ENCODE assay signal across 8 cellular contexts in genomic region chr3:12479919-12480425, GRCh38. TPM values are rescaled to one million over a fixed set of nuclear protein-coding genes. Genes with fewer than 3 reads are reported as not detected.
DNase-seq lines count a peak whose midpoint lies in the region; ATAC-seq, FAIRE-seq and TF ChIP-seq lines count a peak whose summit lies in the region.

No MANE protein-coding gene starts in this region.

- H3K9ac ChIP-seq in DND-41 (ENCODE audit: low read depth, low read length) = peak overlapping the region; percentile 33; the same call in 1 of the 2 replicates
- no peak overlapping the region for H3K9ac ChIP-seq in OCI-LY3 (ENCODE audit: low read length)
- H3K9ac ChIP-seq in K562 (ENCODE audit: insufficient read depth in 1 of 2, low read depth in 2 of 2, low read length in 2 of 2) = peak overlapping the region in 1 of 2 experiments; percentile 53; a peak in 1 of 4 replicates

- H3K9me3 ChIP-seq in DND-41 (ENCODE audit: insufficient read depth, low read length, severe bottlenecking) (no peaks in the 10 kb centered on the region), OCI-LY3 (ENCODE audit: insufficient read depth, low read length) (no peaks in the 10 kb centered on the region), K562 (replicated peaks; ENCODE audit: control insufficient read depth, insufficient read depth, low read depth, low read length) (no peaks in the 10 kb centered on the region), iPS DF 6.9 (ENCODE audit: control insufficient read depth, insufficient read depth, low read length) (no peaks in the 10 kb centered on the region), small intestine (ENCODE audit: control insufficient read depth, low read depth) (no peaks in the 10 kb centered on the region)

- in situ Hi-C loops in K562 (cut with MboI) = loop anchor here (5.0 kb wide), 1 partner anchor 343 kb away; no protein-coding TSS in a partner anchor

- H3K27ac ChIP-seq in DND-41 (ENCODE audit: low read length) (peak overlapping the region; percentile 89), OCI-LY3 (ENCODE audit: low read length) (no peak overlapping the region), K562 (ENCODE audit: extremely low read depth, low read depth, low read length) (no peak overlapping the region), iPS DF 6.9 (ENCODE audit: low read length) (no peak overlapping the region), small intestine (ENCODE audit: low read depth in 1 of 2, low read length in 1 of 2) (peak overlapping the region; percentile 54 to 65)

- CTCF ChIA-PET in HEK293T (lab: Yijun Ruan, JAX) (interaction anchor here (0.7 to 2.1 kb wide), 10 partner anchors 10 to 347 kb away, joined by 3 to 28 read pairs (median 4); no protein-coding TSS in a partner anchor), K562 (lab: Yijun Ruan, JAX; ENCODE audit: low intra/inter-chr PET ratio) (interaction anchor here (0.6 to 1.9 kb wide), 9 partner anchors 15 to 1101 kb away, joined by 3 to 24 read pairs (median 3); no protein-coding TSS in a partner anchor)

- H2AFZ ChIP-seq in DND-41 (ENCODE audit: low read depth, low read length) = peak overlapping the region; percentile 86
- peak overlapping the region; percentile 81 for H2AFZ ChIP-seq in OCI-LY3 (ENCODE audit: low read depth, low read length)
- H2AFZ ChIP-seq in K562 (ENCODE audit: low read depth, low read length) = no peak overlapping the region; the same call in 1 of the 2 replicates

- POLR2A ChIA-PET in HEK293T (lab: Yijun Ruan, JAX) (interaction anchor here (0.9 kb wide), 1 partner anchor 86 kb away, joined by 3 read pairs; no protein-coding TSS in a partner anchor), K562 (lab: Yijun Ruan, JAX) (interaction anchor here (0.8 to 1.2 kb wide), 5 partner anchors 14 to 345 kb away, joined by 3 to 7 read pairs (median 3); no protein-coding TSS in a partner anchor)

- TF ChIP-seq RAD21 in K562 (CRISPR knock-in tag; conservative IDR thresholded peaks at IDR 0.05 in 1 of 2, IDR thresholded peaks at IDR 0.05 in 1 of 2) = peak; percentile 94 to 95

- TF ChIP-seq POLR2A in K562 (conservative IDR thresholded peaks at IDR 0.05) = no peak

- H3K27me3 ChIP-seq in DND-41 (ENCODE audit: insufficient read depth, low read length, poor library complexity) (no peaks in the 10 kb centered on the region), OCI-LY3 (ENCODE audit: low read depth, low read length) (no peaks in the 10 kb centered on the region), K562 (ENCODE audit: control insufficient read depth in 2 of 2, insufficient read depth in 2 of 2, low read length in 2 of 2) (peaks cover 16 to 20% of the 10 kb centered on the region in 2 experiments; a peak in 4 of 5 replicates), iPS DF 6.9 (ENCODE audit: control insufficient read depth, insufficient read depth, low read length) (no peaks in the 10 kb centered on the region), small intestine (ENCODE audit: control insufficient read depth in 2 of 2, insufficient read depth in 2 of 2, low read length in 2 of 2) (no peaks in the 10 kb centered on the region)

- ATAC-seq in DND-41 (ENCODE audit: insufficient read depth, low read depth) = peak; percentile 46
- peak; percentile 65 for ATAC-seq in K562
- no peak for ATAC-seq in HG02571 (IDR thresholded peaks at IDR 0.05; ENCODE audit: unreplicated experiment)
- no peak for ATAC-seq in GM21360 (IDR thresholded peaks at IDR 0.05; ENCODE audit: unreplicated experiment)

- H3K4me1 ChIP-seq in DND-41 (ENCODE audit: insufficient read depth, low read length) (peaks cover 51% of the 10 kb centered on the region), OCI-LY3 (ENCODE audit: low read length) (peaks cover 10% of the 10 kb centered on the region), K562 (replicated peaks in 1 of 2; ENCODE audit: control insufficient read depth in 2 of 2, insufficient read depth in 2 of 2, low read length in 2 of 2) (peaks cover 14 to 22% of the 10 kb centered on the region in 2 experiments; a peak in 4 of 5 replicates), iPS DF 6.9 (ENCODE audit: control insufficient read depth, insufficient read depth, low read length) (no peaks in the 10 kb centered on the region), small intestine (ENCODE audit: control insufficient read depth in 2 of 2, insufficient read depth in 1 of 2, low read depth in 1 of 2, low read length in 1 of 2) (peaks cover 2 to 10% of the 10 kb centered on the region in 2 donors)

- H3K36me3 ChIP-seq in DND-41 (ENCODE audit: insufficient read depth, low read length) (no peaks in the 10 kb centered on the region), OCI-LY3 (replicated peaks; ENCODE audit: low read depth, low read length) (no peaks in the 10 kb centered on the region), K562 (ENCODE audit: control insufficient read depth, insufficient read depth, low read length) (no peaks in the 10 kb centered on the region), iPS DF 6.9 (ENCODE audit: control insufficient read depth, insufficient read depth, low read length) (no peaks in the 10 kb centered on the region), small intestine (ENCODE audit: control insufficient read depth in 2 of 2, insufficient read depth in 2 of 2, low read length in 2 of 2) (no peaks in the 10 kb centered on the region)

- TF ChIP-seq CTCF in DND-41 (IDR thresholded peaks at IDR 0.05; ENCODE audit: borderline replicate concordance, extremely low read depth, low read length, poor library complexity, severe bottlenecking) = peak; percentile 85
- peak; percentile 92 for TF ChIP-seq CTCF in OCI-LY3 (IDR thresholded peaks at IDR 0.05; ENCODE audit: low read depth, low read length)
- peak; percentile 81 to 86 (median 85) for TF ChIP-seq CTCF in K562 (IDR thresholded peaks at IDR 0.05 in 2 of 3, conservative IDR thresholded peaks at IDR 0.05 in 1 of 3; ENCODE audit: insufficient read depth in 2 of 3, low read depth in 1 of 3, low read length in 3 of 3)

- no peaks in the 10 kb centered on the region for H3K9me1 ChIP-seq in K562 (ENCODE audit: control insufficient read depth, insufficient read depth, low read length)

- H3K79me2 ChIP-seq in DND-41 (ENCODE audit: insufficient read depth, low read length) = peaks cover 15% of the 10 kb centered on the region
- H3K79me2 ChIP-seq in OCI-LY3 (ENCODE audit: low read length) = peaks cover 6% of the 10 kb centered on the region
- H3K79me2 ChIP-seq in K562 (ENCODE audit: control insufficient read depth, insufficient read depth, low read length) = peaks cover 7% of the 10 kb centered on the region

- H3K4me2 ChIP-seq in DND-41 (ENCODE audit: insufficient read depth, low read length) = peak overlapping the region; percentile 13; the same call in 1 of the 2 replicates
- H3K4me2 ChIP-seq in OCI-LY3 (ENCODE audit: low read length) = peak overlapping the region; percentile 58
- no peak overlapping the region for H3K4me2 ChIP-seq in K562 (ENCODE audit: insufficient read depth, low read length)

- intact Hi-C loops in K562 (cut with micrococcal nuclease) = loop anchor here (1.0 to 10.0 kb wide), 6 partner anchors 242 to 515 kb away; no protein-coding TSS in a partner anchor

- 13% methylated on average over 9 of the region's 9 CpGs for WGBS in K562 (ENCODE audit: insufficient coverage, low coverage, missing lambda C conversion rate)
- no CpG with 5 or more reads among the region's 9 CpGs for WGBS in iPS DF 6.9 (ENCODE audit: insufficient coverage, insufficient read length)
- WGBS in small intestine, 3 donors = 0 to 18% (median 13%) methylated on average over 8 to 9 of the region's 9 CpGs

- DNase-seq in DND-41 (peak; percentile 43), HEK293T (ENCODE audit: extremely low spot score) (peak; percentile 68), K562 (ENCODE audit: extremely low read depth in 1 of 4, low spot score in 3 of 4) (peak; percentile 62 to 78 (median 74)), iPS DF 6.9 (ENCODE audit: low read depth, low spot score) (peak; percentile 45), small intestine (peak; percentile 98)

- peak; percentile 81 for FAIRE-seq in K562 (lab: Jason Lieb, UNC)
- FAIRE-seq in small intestine (lab: Jason Lieb, UNC) = no peak

- no peak for TF ChIP-seq EP300 in K562 (IDR thresholded peaks at IDR 0.05; ENCODE audit: low read length)

- H3K4me3 ChIP-seq in DND-41 (ENCODE audit: low read depth in 1 of 2, low read length in 2 of 2) (no peak overlapping the region), OCI-LY3 (ENCODE audit: low read length) (no peak overlapping the region), K562 (no peak overlapping the region), iPS DF 6.9 (ENCODE audit: low read length) (no peak overlapping the region), small intestine (ENCODE audit: low read depth in 1 of 2, low read length in 2 of 2) (no peak overlapping the region)

- no TSS peak for BruUV-seq in K562 (replicated peaks; lab: Mats Ljungman, UMichigan)

- H4K20me1 ChIP-seq in DND-41 (ENCODE audit: insufficient read depth, low read length) (no peaks in the 10 kb centered on the region), OCI-LY3 (ENCODE audit: insufficient read depth, low read length) (no peaks in the 10 kb centered on the region), K562 (replicated peaks; ENCODE audit: control insufficient read depth, insufficient read depth, low read length) (no peaks in the 10 kb centered on the region)

TF ChIP-seq in HEK293T, 16 proteins besides CTCF, POLR2A, EP300 and RAD21 (continues in another document):
- no peak for TF ChIP-seq ZNF384 (IDR thresholded peaks at IDR 0.05)
- no peak for TF ChIP-seq TARDBP (IDR thresholded peaks at IDR 0.05)
- TF ChIP-seq ARNT (IDR thresholded peaks at IDR 0.05) = no peak

TF ChIP-seq in K562, 482 proteins besides CTCF, POLR2A, EP300 and RAD21 (continues in another document):
- TF ChIP-seq CC2D1A (IDR thresholded peaks at IDR 0.05) (0 out of 2 replicates have a peak, but pooled peaks have one; percentile 27), SOX6 (IDR thresholded peaks at IDR 0.05) (peak; percentile 51; the same call in 1 of the 2 replicates)

RNA-seq across cellular contexts. Expression of gene TSEN2, which starts 4.3 kb away (rescaled TPM):
- total RNA-seq in K562 (2011; cell fraction: chromatin; rRNA removed; ENCODE audit: low replicate concordance) = 122 and 144 TPM in 2 replicates
- total RNA-seq in K562 (2011; cell fraction: nucleolus; rRNA removed) = 63.7 and 68.7 TPM in 2 replicates
- total RNA-seq in K562 (2011; cell fraction: nucleoplasm; rRNA removed) = 97.8 and 189 TPM in 2 replicates
- total RNA-seq in K562 (2014; rRNA removed) (38.5 and 40.4 TPM in 2 replicates), K562 (2014; rRNA removed; fragmentation: Illumina TruSeq; extraction: Trizol) (52.8 and 55.9 TPM in 2 replicates), K562 (2015; rRNA removed; fragmentation: Illumina TruSeq; extraction: Trizol) (53.0 and 55.2 TPM in 2 replicates), K562 (2021) (39.9 TPM in 2 replicates)
- polyA plus RNA-seq in K562 (2011; rRNA removed) (39.4 and 43.7 TPM in 2 replicates), K562 (2014; fragmentation: Illumina TruSeq; extraction: Trizol) (48.2 and 55.6 TPM in 2 replicates), K562 (2014; fragmentation: Nextera tagmentation; extraction: Ambion mirVana) (10 to 100 TPM; 39.3 to 76.3 TPM), K562 (2014; rRNA removed) (46.6 and 50.8 TPM in 2 replicates), small intestine (10 to 100 TPM in 1 of 3 donors, 1 to 10 TPM in 2; 4.6 to 10.4 (median 6.7) TPM)
- 15.6 and 18.3 TPM in 2 replicates for polyA plus RNA-seq in K562 (2011; cell fraction: cytosol; rRNA removed)
- polyA plus RNA-seq in K562 (2011; cell fraction: nucleus; rRNA removed) = 53.0 and 76.1 TPM in 2 replicates
- 29.0 and 36.0 TPM in 2 replicates for polyA plus RNA-seq in K562 (2012)
- 63.4 and 74.4 TPM in 2 replicates for polyA minus RNA-seq in K562 (2011; rRNA and poly(A)+ RNA removed)
- polyA minus RNA-seq in K562 (2011; cell fraction: cytosol; rRNA and poly(A)+ RNA removed) = 14.2 and 22.0 TPM in 2 replicates
- polyA minus RNA-seq in K562 (2011; cell fraction: nucleus; rRNA and poly(A)+ RNA removed) = 40.0 and 47.9 TPM in 2 replicates

Comparison
In these comparisons a context has a peak if more than half of its experiments do, and no peak if none do; other contexts are left out.
1. ATAC-seq: peak in DND-41 (single experiment) and K562 (single experiment); none in HG02571 (single experiment) and GM21360 (single experiment).
2. DNase-seq: peak in every context shown above with its lines; median percentile 98 in small intestine; 74 in K562; 68 in HEK293T; 45 in iPS DF 6.9; 43 in DND-41.
3. H3K27ac ChIP-seq: peak in DND-41 (single experiment) and small intestine (2 of 2); none in OCI-LY3 (single experiment), K562 (single experiment) and iPS DF 6.9 (single experiment).
4. Peak in every context shown above with its lines, with median percentiles within 50 percentile points of each other: CTCF ChIP-seq.